Comparison of ENCODE assay signal across 18 cellular contexts in genomic region chr12:96271469-96272199, GRCh38.
DNase-seq lines count a peak whose midpoint lies in the region; ATAC-seq, FAIRE-seq and TF ChIP-seq lines count a peak whose summit lies in the region.
"Had no signal": no experiment of that assay in that cellular context is flagged by ENCODE, and none has a peak within 500 bp of the region (broad histone marks: within the 10 kb centered on the region; RNA-seq: fewer than 3 reads in every experiment).

No MANE protein-coding gene starts in this region.

- peaks cover 34% of the 10 kb centered on the region for H3K36me3 Mint-ChIP-seq in CD4-positive, CD25-positive, alpha-beta regulatory T cell
- H3K36me3 Mint-ChIP-seq in activated naive CD8-positive, alpha-beta T cell treated with anti-CD3 and anti-CD28 coated beads for 36 hours: peaks cover 49% of the 10 kb centered on the region
- peaks cover 6 to 48% (median 30%) of the 10 kb centered on the region in 5 donors for H3K36me3 Mint-ChIP-seq in naive thymus-derived CD4-positive, alpha-beta T cell

- H3K27ac Mint-ChIP-seq in CD4-positive, CD25-positive, alpha-beta regulatory T cell: peak overlapping the region; percentile 1 to 15 (median 7)
- H3K27ac Mint-ChIP-seq in activated naive CD8-positive, alpha-beta T cell treated with anti-CD3 and anti-CD28 coated beads for 36 hours: peak overlapping the region; percentile 69
- peak overlapping the region in 8 of 9 donors; percentile 24 to 86 (median 58) for H3K27ac Mint-ChIP-seq in naive thymus-derived CD4-positive, alpha-beta T cell

- peaks cover 10 to 37% (median 32%) of the 10 kb centered on the region in 4 donors for H3K4me1 Mint-ChIP-seq in CD4-positive, CD25-positive, alpha-beta regulatory T cell
- H3K4me1 Mint-ChIP-seq in activated naive CD8-positive, alpha-beta T cell treated with anti-CD3 and anti-CD28 coated beads for 36 hours: peaks cover 31% of the 10 kb centered on the region
- peaks cover 8 to 52% (median 37%) of the 10 kb centered on the region in 7 donors for H3K4me1 Mint-ChIP-seq in naive thymus-derived CD4-positive, alpha-beta T cell

- no peaks in the 10 kb centered on the region for H3K4me1 ChIP-seq in CD4-positive, CD25-positive, alpha-beta regulatory T cell (ENCODE audit: control insufficient read depth, insufficient read depth, low read length, poor library complexity, severe bottlenecking)
- H3K4me1 ChIP-seq in naive thymus-derived CD4-positive, alpha-beta T cell (ENCODE audit: control insufficient read depth in 2 of 2, insufficient read depth in 2 of 2, low read length in 2 of 2): peaks cover 0 to 2% of the 10 kb centered on the region in 2 donors
- H3K4me1 ChIP-seq: BLaER1, foreskin keratinocyte, upper lobe of left lung had no signal

- H3K27me3 Mint-ChIP-seq in CD4-positive, CD25-positive, alpha-beta regulatory T cell: no peaks in the 10 kb centered on the region
- no peaks in the 10 kb centered on the region for H3K27me3 Mint-ChIP-seq in activated naive CD8-positive, alpha-beta T cell treated with anti-CD3 and anti-CD28 coated beads for 36 hours
- no peaks in the 10 kb centered on the region for H3K27me3 Mint-ChIP-seq in naive thymus-derived CD4-positive, alpha-beta T cell

- H3K9me3 Mint-ChIP-seq in CD4-positive, CD25-positive, alpha-beta regulatory T cell: peaks cover 0 to 1% (median 0%) of the 10 kb centered on the region in 7 donors
- no peaks in the 10 kb centered on the region for H3K9me3 Mint-ChIP-seq in activated naive CD8-positive, alpha-beta T cell treated with anti-CD3 and anti-CD28 coated beads for 36 hours
- no peaks in the 10 kb centered on the region for H3K9me3 Mint-ChIP-seq in naive thymus-derived CD4-positive, alpha-beta T cell

- no peak overlapping the region for H3K4me3 Mint-ChIP-seq in CD4-positive, CD25-positive, alpha-beta regulatory T cell
- no peak overlapping the region for H3K4me3 Mint-ChIP-seq in activated naive CD8-positive, alpha-beta T cell treated with anti-CD3 and anti-CD28 coated beads for 36 hours
- H3K4me3 Mint-ChIP-seq in naive thymus-derived CD4-positive, alpha-beta T cell: no peak overlapping the region

- intact Hi-C loops in naive thymus-derived CD4-positive, alpha-beta T cell (cut with micrococcal nuclease): no loop called here

- DNase-seq in CD4-positive, CD25-positive, alpha-beta regulatory T cell: no peak
- no peak for DNase-seq in GM12892 (ENCODE audit: insufficient read length)
- DNase-seq in activated naive CD8-positive, alpha-beta T cell treated with anti-CD3 and anti-CD28 coated beads for 36 hours: no peak
- DNase-seq in naive thymus-derived CD4-positive, alpha-beta T cell: no peak
- no peak for DNase-seq in NCI-H187 treated with DMSO at 0.1 percent for 48 hours (lab: John Stamatoyannopoulos, UW)
- DNase-seq in COLO668 (lab: John Stamatoyannopoulos, UW; ENCODE audit: unreplicated experiment): no peak
- DNase-seq: caudate nucleus; DMS79; effector CD8-positive, alpha-beta T cell; foreskin keratinocyte; NCI-H2171; stimulated activated naive CD4-positive, alpha-beta T cell; SW 1271; upper lobe of left lung had no signal

- TF ChIP-seq POLR2A in GM12892 (IDR thresholded peaks at IDR 0.05; ENCODE audit: low read depth, low read length): no peak

- H3K9me3 ChIP-seq in CD4-positive, CD25-positive, alpha-beta regulatory T cell (ENCODE audit: control insufficient read depth in 2 of 2, low read length in 2 of 2): no peaks in the 10 kb centered on the region
- no peaks in the 10 kb centered on the region for H3K9me3 ChIP-seq in naive thymus-derived CD4-positive, alpha-beta T cell (ENCODE audit: control insufficient read depth in 2 of 3, low read length in 3 of 3)
- H3K9me3 ChIP-seq: BLaER1, upper lobe of left lung had no signal

- no peak for ATAC-seq in CD4-positive, CD25-positive, alpha-beta regulatory T cell (ENCODE audit: low read depth in 2 of 2)
- no peak for ATAC-seq in naive thymus-derived CD4-positive, alpha-beta T cell
- ATAC-seq in HG02642 (IDR thresholded peaks at IDR 0.05; ENCODE audit: poor library complexity, unreplicated experiment) (no peak), HG03342 (IDR thresholded peaks at IDR 0.05; ENCODE audit: unreplicated experiment) (no peak)
- ATAC-seq: foreskin keratinocyte had no signal

- H3K27ac ChIP-seq in CD4-positive, CD25-positive, alpha-beta regulatory T cell (ENCODE audit: insufficient read depth, low read length, poor library complexity, severe bottlenecking): no peak overlapping the region
- no peak overlapping the region for H3K27ac ChIP-seq in naive thymus-derived CD4-positive, alpha-beta T cell (ENCODE audit: low read depth, low read length)
- H3K27ac ChIP-seq: BLaER1, foreskin keratinocyte, VCaP had no signal

- CTCF ChIA-PET in naive thymus-derived CD4-positive, alpha-beta T cell (lab: Charles Lee): no interaction called here

- no peak overlapping the region for H3K4me3 ChIP-seq in CD4-positive, CD25-positive, alpha-beta regulatory T cell (ENCODE audit: low read depth, low read length)
- no peak overlapping the region for H3K4me3 ChIP-seq in naive thymus-derived CD4-positive, alpha-beta T cell (ENCODE audit: low read length)
- H3K4me3 ChIP-seq: BLaER1, upper lobe of left lung had no signal

- H3K36me3 ChIP-seq in CD4-positive, CD25-positive, alpha-beta regulatory T cell (ENCODE audit: control insufficient read depth, insufficient read depth, low read length): peaks cover 67% of the 10 kb centered on the region
- H3K36me3 ChIP-seq in naive thymus-derived CD4-positive, alpha-beta T cell (ENCODE audit: control insufficient read depth in 2 of 3, insufficient read depth in 3 of 3, low read length in 3 of 3): peaks cover 0 to 28% (median 6%) of the 10 kb centered on the region in 3 experiments

- POLR2A ChIA-PET in naive thymus-derived CD4-positive, alpha-beta T cell (lab: Charles Lee): interaction anchor here (0.6 to 1.2 kb wide), 2 partner anchors 10 to 236 kb away, joined by 3 read pairs; no protein-coding TSS in a partner anchor

- H3K27me3 ChIP-seq in CD4-positive, CD25-positive, alpha-beta regulatory T cell (ENCODE audit: control insufficient read depth, insufficient read depth, low read length): no peaks in the 10 kb centered on the region
- H3K27me3 ChIP-seq in naive thymus-derived CD4-positive, alpha-beta T cell (ENCODE audit: control insufficient read depth in 2 of 2, insufficient read depth in 2 of 2, low read length in 2 of 2): no peaks in the 10 kb centered on the region
- H3K27me3 ChIP-seq: BLaER1, foreskin keratinocyte, upper lobe of left lung had no signal

- FAIRE-seq in GM12892 (lab: Jason Lieb, UNC): peak; percentile 17

Comparison
In these comparisons a context has a peak if more than half of its experiments do, and no peak if none do; other contexts are left out.
1. H3K27ac Mint-ChIP-seq: peak in every context shown above with its lines; median percentile 69 in activated naive CD8-positive, alpha-beta T cell treated with anti-CD3 and anti-CD28 coated beads for 36 hours; 58 in naive thymus-derived CD4-positive, alpha-beta T cell; 7 in CD4-positive, CD25-positive, alpha-beta regulatory T cell.